2 cellular contexts compared by ENCODE assay signal in the genomic region with DNA sequence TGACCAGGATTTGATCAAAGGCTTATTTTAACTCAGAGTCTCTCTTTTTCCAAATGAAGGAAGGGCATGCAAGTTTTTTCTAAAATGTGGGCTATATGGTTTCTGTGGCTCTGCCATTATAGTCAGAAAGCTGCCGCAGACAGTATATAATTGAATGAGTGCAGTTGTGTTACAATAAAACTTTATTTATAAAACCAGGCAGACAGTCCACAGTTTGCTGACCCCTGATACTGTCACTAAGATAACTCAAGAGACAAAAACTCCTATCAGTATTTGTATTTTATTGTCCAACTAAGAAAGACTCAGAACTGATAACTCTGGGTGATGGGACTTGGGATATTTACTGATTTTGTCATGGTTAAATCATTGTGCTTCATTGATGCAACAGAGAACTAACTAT.
TF ChIP-seq lines count a peak whose summit lies in the region.

No MANE protein-coding gene starts in this region.

TF ChIP-seq in GM12878, 131 proteins besides CTCF, POLR2A, EP300 and RAD21:
- TF ChIP-seq CHD4 (IDR thresholded peaks at IDR 0.05) (no peak), ZBTB40 (IDR thresholded peaks at IDR 0.05; ENCODE audit: borderline replicate concordance) (peak; percentile 30; the same call in 1 of the 2 replicates)

TF ChIP-seq in endothelial cell of umbilical vein, 7 proteins besides CTCF, POLR2A, EP300 and RAD21:
- TF ChIP-seq GATA2 (IDR thresholded peaks at IDR 0.05; ENCODE audit: insufficient read depth, insufficient read length, low read depth, low read length) (no peak), POLR2AphosphoS5 (IDR thresholded peaks at IDR 0.05; ENCODE audit: insufficient read depth, low read depth, low read length) (no peak)
